ENCODE assay signal across 23 cellular contexts in the genomic region with DNA sequence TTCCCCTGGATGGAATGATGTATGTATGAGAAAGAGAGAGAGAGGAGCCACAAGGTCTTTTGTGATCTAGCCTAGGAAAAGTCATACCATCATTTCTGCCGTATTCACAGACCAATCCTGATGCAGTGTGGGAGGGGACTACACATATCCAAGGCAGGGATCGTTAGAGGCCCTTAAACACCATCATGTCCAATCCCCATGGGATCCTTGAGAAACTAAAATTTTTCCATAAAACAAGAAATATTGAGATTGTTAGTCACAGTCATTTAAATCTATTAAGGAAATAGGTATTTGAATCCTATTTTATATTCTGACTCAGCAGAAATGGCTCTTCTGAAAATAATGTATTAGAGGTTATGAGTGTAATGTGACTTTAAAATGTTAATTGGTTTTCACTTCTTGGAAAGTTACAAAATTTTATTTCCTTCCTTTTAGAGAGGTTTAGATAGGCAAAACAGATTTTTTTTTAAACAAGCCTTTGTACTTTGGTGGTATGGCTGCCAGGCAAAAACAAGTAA.
"Had no signal": no experiment of that assay in that cellular context is flagged by ENCODE, and none has a peak within 500 bp of the region (broad histone marks: within the 10 kb centered on the region; RNA-seq: fewer than 3 reads in every experiment).

No MANE protein-coding gene starts in this region.

- H3K36me3 Mint-ChIP-seq: activated naive CD4-positive, alpha-beta T cell treated with anti-CD3 and anti-CD28 coated beads, Interleukin-2, amount 50 U/mL, for 24 hours; naive thymus-derived CD4-positive, alpha-beta T cell; stimulated activated naive B cell treated with anti-CD40 and anti-IgM and Interleukin-4, amounts not matched to agents 10 μg/mL and 1 μg/mL and 100 μg/mL, for 72 hours; WTC11 had no signal

- H3K27ac Mint-ChIP-seq: activated CD4-positive, alpha-beta memory T cell treated with anti-CD3 and anti-CD28 coated beads, Interleukin-2, amount 10 ng/mL, durations not matched to agents 7 days and 5 days; activated naive CD4-positive, alpha-beta T cell treated with anti-CD3 and anti-CD28 coated beads, Interleukin-2, amount 50 U/mL, for 24 hours; endodermal cell; naive thymus-derived CD4-positive, alpha-beta T cell; stimulated activated naive B cell treated with anti-CD40 and anti-IgM and Interleukin-4, amounts not matched to agents 10 μg/mL and 1 μg/mL and 100 μg/mL, for 72 hours; WTC11 had no signal

- H3K36me3 ChIP-seq: adrenal gland, cardiac muscle cell, right atrium auricular region, transverse colon had no signal

- H3K27me3 ChIP-seq: adrenal gland, cardiac muscle cell, right atrium auricular region, transverse colon had no signal

- H3K27ac ChIP-seq: adrenal gland, cardiac muscle cell, dorsolateral prefrontal cortex, right atrium auricular region, skin epidermis, transverse colon had no signal

- H3K9me3 ChIP-seq: adrenal gland, mucosa of descending colon, right atrium auricular region, transverse colon had no signal

- H3K4me1 Mint-ChIP-seq: activated CD4-positive, alpha-beta memory T cell treated with anti-CD3 and anti-CD28 coated beads, Interleukin-2, amount 10 ng/mL, durations not matched to agents 7 days and 5 days; activated naive CD4-positive, alpha-beta T cell treated with anti-CD3 and anti-CD28 coated beads, Interleukin-2, amount 50 U/mL, for 24 hours; naive thymus-derived CD4-positive, alpha-beta T cell; stimulated activated naive B cell treated with anti-CD40 and anti-IgM and Interleukin-4, amounts not matched to agents 10 μg/mL and 1 μg/mL and 100 μg/mL, for 72 hours had no signal

- H3K9me3 Mint-ChIP-seq: activated CD4-positive, alpha-beta memory T cell treated with anti-CD3 and anti-CD28 coated beads, Interleukin-2, amount 10 ng/mL, durations not matched to agents 7 days and 5 days; activated naive CD4-positive, alpha-beta T cell treated with anti-CD3 and anti-CD28 coated beads, Interleukin-2, amount 50 U/mL, for 24 hours; endodermal cell had no signal

- H3K4me3 ChIP-seq: adrenal gland, cardiac muscle cell, dorsolateral prefrontal cortex, mucosa of descending colon, right atrium auricular region, skin epidermis, transverse colon had no signal

- DNase-seq: activated CD4-positive, alpha-beta memory T cell treated with anti-CD3 and anti-CD28 coated beads, Interleukin-2, amount 10 ng/mL, durations not matched to agents 7 days and 5 days; activated CD4-positive, alpha-beta T cell treated with anti-CD3 and anti-CD28 coated beads for 4 hours; activated effector memory CD4-positive, alpha-beta T cell treated with Interleukin-2 at 50 U/mL for 16 hours; activated T-cell treated with anti-CD3 and anti-CD28 coated beads, Interleukin-2, amount 50 U/mL, for 4 hours; adrenal gland; dorsolateral prefrontal cortex; endodermal cell; erythroblast; mucosa of descending colon; naive thymus-derived CD4-positive, alpha-beta T cell; posterior cingulate gyrus; stimulated activated CD4-positive, alpha-beta T cell treated with anti-CD3 and anti-CD28 coated beads, Interleukin-15, amount 100 ng/mL, for 24 hours; stimulated activated CD4-positive, alpha-beta T cell treated with anti-CD3 and anti-CD28 coated beads, Interleukin-4, amount 100 ng/mL, for 1 hour; stimulated activated naive B cell treated with anti-CD40 and anti-IgM and Interleukin-4, amounts not matched to agents 10 μg/mL and 1 μg/mL and 100 μg/mL, for 72 hours; transverse colon had no signal

- FAIRE-seq: keratinocyte, TTC549 had no signal

- H3K4me1 ChIP-seq: adrenal gland had no signal

- ATAC-seq: activated T-cell treated with anti-CD3 and anti-CD28 coated beads, Interleukin-2, amount 50 U/mL, for 4 hours; left lobe of liver; mucosa of descending colon; naive thymus-derived CD4-positive, alpha-beta T cell; stimulated activated naive B cell treated with anti-CD40 and anti-IgM and Interleukin-4, amounts not matched to agents 10 μg/mL and 1 μg/mL and 100 μg/mL, for 72 hours; WTC11 had no signal

- H3K4me3 Mint-ChIP-seq: activated CD4-positive, alpha-beta memory T cell treated with anti-CD3 and anti-CD28 coated beads, Interleukin-2, amount 10 ng/mL, durations not matched to agents 7 days and 5 days; activated naive CD4-positive, alpha-beta T cell treated with anti-CD3 and anti-CD28 coated beads, Interleukin-2, amount 50 U/mL, for 24 hours; activated T-cell treated with anti-CD3 and anti-CD28 coated beads, Interleukin-2, amount 50 U/mL, for 4 hours; endodermal cell; naive thymus-derived CD4-positive, alpha-beta T cell; stimulated activated naive B cell treated with anti-CD40 and anti-IgM and Interleukin-4, amounts not matched to agents 10 μg/mL and 1 μg/mL and 100 μg/mL, for 72 hours; WTC11 had no signal
